Comparison of ENCODE assay signal across 17 cellular contexts in the genomic region with DNA sequence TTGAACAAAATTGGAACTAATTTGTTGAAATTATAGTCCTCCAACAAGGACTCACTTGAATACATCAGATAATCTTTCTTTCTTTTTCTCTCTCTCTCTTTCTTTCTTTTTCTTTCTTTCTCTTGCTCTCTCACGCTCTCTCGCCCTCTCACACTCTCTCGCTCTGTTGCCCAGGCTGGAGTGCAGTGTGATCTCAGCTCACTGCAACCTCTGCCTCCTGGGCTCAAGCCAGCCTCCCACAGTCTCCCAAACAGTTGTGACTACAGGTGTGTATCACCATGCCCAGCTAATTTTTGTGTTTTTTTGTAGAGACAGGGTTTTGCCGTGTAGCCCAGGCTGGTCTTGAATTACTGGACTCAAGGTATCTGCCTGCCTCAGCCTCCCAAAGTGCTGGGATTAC. TPM values are rescaled to one million over a fixed set of nuclear protein-coding genes. Genes with fewer than 3 reads are reported as not detected.
A peak's percentile ranks its signal among the peaks of the same experiment; 100 is the strongest.
DNase-seq lines count a peak whose midpoint lies in the region; ATAC-seq, FAIRE-seq and TF ChIP-seq lines count a peak whose summit lies in the region.
"Had no signal": no experiment of that assay in that cellular context is flagged by ENCODE, and none has a peak within 500 bp of the region (broad histone marks: within the 10 kb centered on the region; RNA-seq: fewer than 3 reads in every experiment).

No MANE protein-coding gene starts in this region.

- H3K27me3 ChIP-seq in GM23338 (ENCODE audit: insufficient read depth) (no peaks in the 10 kb centered on the region), BE2C (no peaks in the 10 kb centered on the region)

- peaks cover 5% of the 10 kb centered on the region for H3K27me3 Mint-ChIP-seq in GM23338 (ENCODE audit: insufficient read depth, low read depth, poor library complexity)
- H3K27me3 Mint-ChIP-seq in WTC11 (ENCODE audit: low read depth) = no peaks in the 10 kb centered on the region
- no peaks in the 10 kb centered on the region for H3K27me3 Mint-ChIP-seq in stimulated activated memory B cell treated with anti-CD40 and anti-IgM and Interleukin-4, amounts not matched to agents 10 μg/mL and 1 μg/mL and 100 μg/mL, for 72 hours
- H3K27me3 Mint-ChIP-seq: B cell; CD4-positive, CD25-positive, alpha-beta regulatory T cell had no signal

- FAIRE-seq in GM12891 (lab: Jason Lieb, UNC) = no peak
- FAIRE-seq: D721Med, G401.6, GM12892, GM18507 had no signal

- H3K79me2 ChIP-seq in GM23338 (replicated peaks; ENCODE audit: insufficient read depth) = peaks cover 94% of the 10 kb centered on the region

- no peaks in the 10 kb centered on the region for H3K9me2 ChIP-seq in GM23338 (ENCODE audit: insufficient read depth)

- peaks cover 65% of the 10 kb centered on the region for H4K20me1 ChIP-seq in GM23338 (replicated peaks; ENCODE audit: insufficient read depth)

- H2AFZ ChIP-seq in GM23338 = no peak overlapping the region

- H3F3A ChIP-seq in GM23338 (replicated peaks; ENCODE audit: low read depth) = 0 out of 2 replicates have a peak, but pooled peaks cover 3% of the 10 kb centered on the region

- no peaks in the 10 kb centered on the region for H3K9me3 ChIP-seq in BE2C
- H3K9me3 ChIP-seq: Caco-2 had no signal

- no peak for DNase-seq in GM23338 (ENCODE audit: low spot score)
- DNase-seq in WTC11 (ENCODE audit: low spot score) = no peak
- peak; percentile 49 for DNase-seq in kidney tubule cell (ENCODE audit: low spot score)
- DNase-seq in GM12891 (ENCODE audit: insufficient read length, low spot score) = no peak
- DNase-seq in BE2C = no peak
- DNase-seq in NAMALWA (ENCODE audit: low spot score) = no peak
- DNase-seq: C1 segment of cervical spinal cord; Caco-2; CD4-positive, CD25-positive, alpha-beta regulatory T cell had no signal

- H3K9me3 Mint-ChIP-seq in GM23338 (no peaks in the 10 kb centered on the region), WTC11 (no peaks in the 10 kb centered on the region)
- H3K9me3 Mint-ChIP-seq in stimulated activated memory B cell treated with anti-CD40 and anti-IgM and Interleukin-4, amounts not matched to agents 10 μg/mL and 1 μg/mL and 100 μg/mL, for 72 hours = no peaks in the 10 kb centered on the region

- POLR2A ChIA-PET in WTC11 (lab: Charles Lee) = no interaction called here

- H3K27ac ChIP-seq in GM23338 (ENCODE audit: low read depth) = 0 out of 2 replicates have a peak overlapping the region, but pooled peaks have one; percentile 32
- H3K27ac ChIP-seq: HL-60 had no signal

- H3K36me3 Mint-ChIP-seq in GM23338 (ENCODE audit: low read depth) (no peaks in the 10 kb centered on the region; the same call in 2 of the 3 replicates), WTC11 (no peaks in the 10 kb centered on the region)
- peaks cover 50% of the 10 kb centered on the region for H3K36me3 Mint-ChIP-seq in stimulated activated memory B cell treated with anti-CD40 and anti-IgM and Interleukin-4, amounts not matched to agents 10 μg/mL and 1 μg/mL and 100 μg/mL, for 72 hours

- TF ChIP-seq POLR2A in GM12891 (IDR thresholded peaks at IDR 0.05; ENCODE audit: low read depth, low read length) = no peak

- TF ChIP-seq CTCF in GM23338 (conservative IDR thresholded peaks at IDR 0.05; ENCODE audit: low read depth in 2 of 2) (no peak), WTC11 (IDR thresholded peaks at IDR 0.05) (no peak), BE2C (IDR thresholded peaks at IDR 0.05; ENCODE audit: low read depth, low read length) (no peak)

- H3K36me3 ChIP-seq in GM23338 (ENCODE audit: insufficient read depth) (no peaks in the 10 kb centered on the region), BE2C (peaks cover 19% of the 10 kb centered on the region)

- peaks cover 4% of the 10 kb centered on the region; the same call in 1 of the 3 replicates for H3K4me1 Mint-ChIP-seq in GM23338
- H3K4me1 Mint-ChIP-seq in WTC11 = peaks cover 2% of the 10 kb centered on the region; the same call in 1 of the 2 replicates
- peaks cover 64% of the 10 kb centered on the region for H3K4me1 Mint-ChIP-seq in stimulated activated memory B cell treated with anti-CD40 and anti-IgM and Interleukin-4, amounts not matched to agents 10 μg/mL and 1 μg/mL and 100 μg/mL, for 72 hours

- H3K4me3 ChIP-seq in GM23338 (no peak overlapping the region), BE2C (ENCODE audit: low read depth, low read length) (no peak overlapping the region)
- H3K4me3 ChIP-seq: HAP-1 had no signal

- no peak overlapping the region for H3K27ac Mint-ChIP-seq in GM23338
- peak overlapping the region; percentile 84; the same call in 1 of the 2 replicates for H3K27ac Mint-ChIP-seq in WTC11
- peak overlapping the region; percentile 63 for H3K27ac Mint-ChIP-seq in stimulated activated memory B cell treated with anti-CD40 and anti-IgM and Interleukin-4, amounts not matched to agents 10 μg/mL and 1 μg/mL and 100 μg/mL, for 72 hours
- H3K27ac Mint-ChIP-seq: B cell had no signal

- H3K4me3 Mint-ChIP-seq in GM23338 (no peak overlapping the region), WTC11 (no peak overlapping the region)
- H3K4me3 Mint-ChIP-seq in stimulated activated memory B cell treated with anti-CD40 and anti-IgM and Interleukin-4, amounts not matched to agents 10 μg/mL and 1 μg/mL and 100 μg/mL, for 72 hours = no peak overlapping the region
- H3K4me3 Mint-ChIP-seq: B cell had no signal

- CTCF ChIA-PET in WTC11 (lab: Charles Lee) = no interaction called here

- H3K4me1 ChIP-seq in GM23338 (ENCODE audit: insufficient read depth) (no peaks in the 10 kb centered on the region), BE2C (peaks cover 9% of the 10 kb centered on the region)

- ATAC-seq in GM23338 = no peak
- no peak for ATAC-seq in WTC11
- no peak for ATAC-seq in stimulated activated memory B cell treated with anti-CD40 and anti-IgM and Interleukin-4, amounts not matched to agents 10 μg/mL and 1 μg/mL and 100 μg/mL, for 72 hours

- no peak overlapping the region for H3K4me2 ChIP-seq in GM23338

TF ChIP-seq in GM23338, 12 proteins besides CTCF, POLR2A, EP300 and RAD21 (continues in another document):
- TF ChIP-seq NANOG (IDR thresholded peaks at IDR 0.05; ENCODE audit: borderline replicate concordance) = no peak
- TF ChIP-seq, protein P1, sequence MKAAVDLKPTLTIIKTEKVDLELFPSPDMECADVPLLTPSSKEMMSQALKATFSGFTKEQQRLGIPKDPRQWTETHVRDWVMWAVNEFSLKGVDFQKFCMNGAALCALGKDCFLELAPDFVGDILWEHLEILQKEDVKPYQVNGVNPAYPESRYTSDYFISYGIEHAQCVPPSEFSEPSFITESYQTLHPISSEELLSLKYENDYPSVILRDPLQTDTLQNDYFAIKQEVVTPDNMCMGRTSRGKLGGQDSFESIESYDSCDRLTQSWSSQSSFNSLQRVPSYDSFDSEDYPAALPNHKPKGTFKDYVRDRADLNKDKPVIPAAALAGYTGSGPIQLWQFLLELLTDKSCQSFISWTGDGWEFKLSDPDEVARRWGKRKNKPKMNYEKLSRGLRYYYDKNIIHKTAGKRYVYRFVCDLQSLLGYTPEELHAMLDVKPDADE (IDR thresholded peaks at IDR 0.05) = no peak

TF ChIP-seq in WTC11, 78 proteins besides CTCF, POLR2A, EP300 and RAD21:
- TF ChIP-seq OVOL2 (CRISPR knock-in tag; IDR thresholded peaks at IDR 0.05; ENCODE audit: borderline replicate concordance) = no peak
- no peak for TF ChIP-seq ETV6 (CRISPR knock-in tag; IDR thresholded peaks at IDR 0.05)
- no peak for TF ChIP-seq TCF7 (CRISPR knock-in tag; IDR thresholded peaks at IDR 0.05; ENCODE audit: low read depth)
- TF ChIP-seq, protein P2, sequence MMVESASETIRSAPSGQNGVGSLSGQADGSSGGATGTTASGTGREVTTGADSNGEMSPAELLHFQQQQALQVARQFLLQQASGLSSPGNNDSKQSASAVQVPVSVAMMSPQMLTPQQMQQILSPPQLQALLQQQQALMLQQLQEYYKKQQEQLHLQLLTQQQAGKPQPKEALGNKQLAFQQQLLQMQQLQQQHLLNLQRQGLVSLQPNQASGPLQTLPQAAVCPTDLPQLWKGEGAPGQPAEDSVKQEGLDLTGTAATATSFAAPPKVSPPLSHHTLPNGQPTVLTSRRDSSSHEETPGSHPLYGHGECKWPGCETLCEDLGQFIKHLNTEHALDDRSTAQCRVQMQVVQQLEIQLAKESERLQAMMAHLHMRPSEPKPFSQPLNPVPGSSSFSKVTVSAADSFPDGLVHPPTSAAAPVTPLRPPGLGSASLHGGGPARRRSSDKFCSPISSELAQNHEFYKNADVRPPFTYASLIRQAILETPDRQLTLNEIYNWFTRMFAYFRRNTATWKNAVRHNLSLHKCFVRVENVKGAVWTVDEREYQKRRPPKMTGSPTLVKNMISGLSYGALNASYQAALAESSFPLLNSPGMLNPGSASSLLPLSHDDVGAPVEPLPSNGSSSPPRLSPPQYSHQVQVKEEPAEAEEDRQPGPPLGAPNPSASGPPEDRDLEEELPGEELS (CRISPR knock-in tag; IDR thresholded peaks at IDR 0.05) = no peak
- no peak for TF ChIP-seq FOXJ3 (CRISPR knock-in tag; IDR thresholded peaks at IDR 0.05; ENCODE audit: borderline replicate concordance)
- no peak for TF ChIP-seq EMX1 (CRISPR knock-in tag; IDR thresholded peaks at IDR 0.05)

TF ChIP-seq in GM12891, 5 proteins besides CTCF, POLR2A, EP300 and RAD21:
- TF ChIP-seq SPI1 (IDR thresholded peaks at IDR 0.05; ENCODE audit: low read depth, low read length) (no peak), TAF1 (IDR thresholded peaks at IDR 0.05; ENCODE audit: low read depth, low read length) (no peak), POU2F2 (IDR thresholded peaks at IDR 0.05; ENCODE audit: low read depth, low read length) (no peak), PAX5 (IDR thresholded peaks at IDR 0.05; ENCODE audit: insufficient read depth, low read length, severe bottlenecking) (no peak), POLR2AphosphoS5 (IDR thresholded peaks at IDR 0.05; ENCODE audit: low read depth, low read length) (no peak)

RNA-seq across cellular contexts. Expression of a gene that starts 22.8 kb away (rescaled TPM):
- total RNA-seq in GM23338 (2014; rRNA removed; shearing (Covaris generic)) = 21.0 and 24.6 TPM in 2 replicates
- 17.0 and 17.9 TPM in 2 replicates for polyA plus RNA-seq in GM23338 (2016; fragmentation: Nextera tagmentation; extraction: Ambion mirVana)
- 25.6 to 27.5 TPM (median 25.9 TPM) in 3 replicates for total RNA-seq in WTC11 (2021)
- polyA plus RNA-seq in GM12891 (2012; ENCODE audit: low read depth, missing spikeins) = 9.3 TPM
- 37.3 TPM for polyA plus RNA-seq in BE2C (2012; ENCODE audit: insufficient read depth, insufficient read length, low read depth)
